Comparison of ENCODE assay signal across 13 cellular contexts in the genomic region with DNA sequence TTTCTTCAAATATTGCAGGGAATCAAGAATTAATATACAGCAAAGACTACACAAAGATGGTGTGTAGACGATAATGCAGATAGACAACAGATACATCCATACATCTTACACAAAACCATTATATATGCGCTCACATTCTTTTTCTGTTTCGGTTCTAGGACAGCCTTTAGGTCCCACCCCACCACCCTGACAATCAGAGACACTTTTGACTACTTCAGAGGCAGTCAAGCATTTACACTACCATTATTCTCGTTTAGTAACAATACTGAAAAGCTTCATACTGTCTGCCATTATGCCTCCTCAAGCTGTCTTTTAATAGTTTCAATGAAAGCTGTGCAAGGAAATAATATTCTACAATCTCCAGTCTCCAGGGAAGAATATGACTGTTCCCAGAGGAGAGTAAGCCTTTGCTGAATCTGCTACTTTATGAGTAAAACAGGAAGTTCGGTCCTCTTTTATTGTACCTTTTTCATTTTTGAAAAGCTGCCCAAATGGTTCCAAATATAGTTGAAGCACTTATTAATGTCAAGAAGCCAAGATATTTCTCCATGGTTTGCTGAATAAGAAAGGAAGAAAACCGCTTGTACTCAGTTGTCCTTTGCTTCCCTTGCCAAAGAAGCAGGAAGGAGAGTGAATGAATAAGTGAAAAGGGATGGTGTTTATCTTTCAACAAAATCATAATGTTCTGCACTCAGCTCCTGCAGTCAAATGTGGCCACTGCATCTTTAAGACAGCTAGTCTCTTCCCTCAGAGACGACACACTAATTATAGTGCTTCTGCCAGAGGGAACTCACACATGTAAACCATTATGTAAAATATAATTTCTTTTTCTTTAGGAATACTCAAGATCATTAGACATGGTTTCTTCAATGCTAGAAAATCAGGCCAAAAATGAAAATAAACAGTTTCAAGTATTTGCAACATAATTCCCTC.
DNase-seq lines count a peak whose midpoint lies in the region; ATAC-seq and TF ChIP-seq lines count a peak whose summit lies in the region.
"Had no signal": no experiment of that assay in that cellular context is flagged by ENCODE, and none has a peak within 500 bp of the region (broad histone marks: within the 10 kb centered on the region; RNA-seq: fewer than 3 reads in every experiment).

No MANE protein-coding gene starts in this region.

- H3K9me3 ChIP-seq in right atrium auricular region (no peaks in the 10 kb centered on the region), adipocyte (ENCODE audit: control insufficient read depth, low read length) (no peaks in the 10 kb centered on the region)
- H3K9me3 ChIP-seq: mucosa of descending colon had no signal

- peak overlapping the region; percentile 26 for H3K9ac ChIP-seq in adipocyte (ENCODE audit: low read length)

- intact Hi-C loops in Right ventricle myocardium superior (cut with DNase I), result no loop called here

- no peaks in the 10 kb centered on the region for H3K27me3 ChIP-seq in right atrium auricular region
- H3K27me3 ChIP-seq in adipocyte (replicated peaks; ENCODE audit: control insufficient read depth, insufficient read depth, low read length), result no peaks in the 10 kb centered on the region

- H3K4me1 ChIP-seq in right atrium auricular region, result no peaks in the 10 kb centered on the region
- peaks cover 38% of the 10 kb centered on the region for H3K4me1 ChIP-seq in adipocyte (ENCODE audit: control insufficient read depth, insufficient read depth, low read length)

- H3K4me3 ChIP-seq in right atrium auricular region, result no peak overlapping the region
- H3K4me3 ChIP-seq in adipocyte (ENCODE audit: low read length), result peak overlapping the region; percentile 35
- H3K4me3 ChIP-seq: mucosa of descending colon had no signal

- no peak for TF ChIP-seq CTCF in right atrium auricular region (IDR thresholded peaks at IDR 0.05)

- ATAC-seq in Right ventricle myocardium superior (ENCODE audit: poor library complexity) (peak; percentile 51), HG02885 (IDR thresholded peaks at IDR 0.05; ENCODE audit: poor library complexity, unreplicated experiment) (no peak)
- ATAC-seq: mucosa of descending colon had no signal

- H3K27ac ChIP-seq in right atrium auricular region, result no peak overlapping the region

- DNase-seq in Right ventricle myocardium superior, result no peak
- no peak for DNase-seq in right atrium auricular region (ENCODE audit: low spot score)
- DNase-seq in adipocyte (ENCODE audit: low read depth), result peak; percentile 43
- peak; percentile 7 for DNase-seq in globus pallidus (ENCODE audit: low spot score)
- peak; percentile 29 for DNase-seq in superior temporal gyrus (ENCODE audit: extremely low spot score)
- no peak for DNase-seq in NCI-H524 (lab: John Stamatoyannopoulos, UW)
- no peak for DNase-seq in stimulated activated CD4-positive, alpha-beta T cell treated with anti-CD3 and anti-CD28 coated beads, Interleukin-12 subunit alpha, Interleukin-12 subunit beta, amount 100 ng/mL, for 4 hours
- DNase-seq: activated naive CD8-positive, alpha-beta T cell treated with anti-CD3 and anti-CD28 coated beads for 36 hours; AML-193; effector memory CD4-positive, alpha-beta T cell; mucosa of descending colon; NCI-H2081 had no signal

- H3K36me3 ChIP-seq in right atrium auricular region (no peaks in the 10 kb centered on the region), adipocyte (ENCODE audit: control insufficient read depth, insufficient read depth, low read length, severe bottlenecking) (no peaks in the 10 kb centered on the region)

Comparison
In these comparisons a context has a peak if more than half of its experiments do, and no peak if none do; other contexts are left out.
1. DNase-seq: peak in adipocyte (single experiment), globus pallidus (single experiment) and superior temporal gyrus (single experiment); none in Right ventricle myocardium superior (single experiment), right atrium auricular region (single experiment), NCI-H524 (0 of 2) and stimulated activated CD4-positive, alpha-beta T cell treated with anti-CD3 and anti-CD28 coated beads, Interleukin-12 subunit alpha, Interleukin-12 subunit beta, amount 100 ng/mL, for 4 hours (single experiment).